In genomic region chr1:247390116-247390791, GRCh38 we compare ENCODE assay signal across 8 cellular contexts. TPM values are rescaled to one million over a fixed set of nuclear protein-coding genes. Genes with fewer than 3 reads are reported as not detected.
DNase-seq lines count a peak whose midpoint lies in the region; ATAC-seq and TF ChIP-seq lines count a peak whose summit lies in the region.

No MANE protein-coding gene starts in this region.

- peak overlapping the region; percentile 80 for H3K27ac Mint-ChIP-seq in CD8-positive, alpha-beta T cell

- no peaks in the 10 kb centered on the region for H3K36me3 Mint-ChIP-seq in CD8-positive, alpha-beta T cell

- H3K4me3 Mint-ChIP-seq in CD8-positive, alpha-beta T cell = peak overlapping the region; percentile 71

- no peaks in the 10 kb centered on the region for H3K36me3 ChIP-seq in CD8-positive, alpha-beta T cell (ENCODE audit: insufficient read depth, low read length)

- intact Hi-C loops in CD8-positive, alpha-beta T cell (cut with DNase I, micrococcal nuclease) = loop anchor here (1.0 to 10.0 kb wide), 6 partner anchors 16 to 288 kb away; partner anchors contain the start of gene ZNF669 (in 1 of the 2)
- intact Hi-C loops in dorsolateral prefrontal cortex (cut with DNase I) = no loop called here

- H3K4me1 ChIP-seq in CD8-positive, alpha-beta T cell (ENCODE audit: insufficient read depth, low read length) = no peaks in the 10 kb centered on the region

- no peaks in the 10 kb centered on the region for H3K9me3 ChIP-seq in CD8-positive, alpha-beta T cell (ENCODE audit: low read length)

- H3K27ac ChIP-seq in CD8-positive, alpha-beta T cell (ENCODE audit: low read depth, low read length) = no peak overlapping the region
- peak overlapping the region in 11 of 59 donors; percentile 14 to 70 (median 36) for H3K27ac ChIP-seq in dorsolateral prefrontal cortex

- no peaks in the 10 kb centered on the region for H3K9me3 Mint-ChIP-seq in CD8-positive, alpha-beta T cell

- H3K4me1 Mint-ChIP-seq in CD8-positive, alpha-beta T cell (ENCODE audit: low read depth) = peaks cover 12% of the 10 kb centered on the region

- no peak overlapping the region for H3K4me3 ChIP-seq in CD8-positive, alpha-beta T cell (ENCODE audit: low read depth, low read length)
- peak overlapping the region in 42 of 59 donors; percentile 4 to 54 (median 32) for H3K4me3 ChIP-seq in dorsolateral prefrontal cortex

- CTCF ChIA-PET in CD8-positive, alpha-beta T cell (lab: Charles Lee) = interaction anchor here (0.6 to 9.5 kb wide), 33 partner anchors 9 to 441 kb away, joined by 3 to 178 read pairs (median 4); partner anchors contain the start of gene NLRP3

- POLR2A ChIA-PET in CD8-positive, alpha-beta T cell (lab: Charles Lee) = interaction anchor here (1.0 to 2.3 kb wide), 5 partner anchors 8 to 98 kb away, joined by 3 to 12 read pairs (median 3); partner anchors contain the start of gene NLRP3

- peak; percentile 69 to 92 (median 77) for DNase-seq in CD8-positive, alpha-beta T cell
- DNase-seq in NCI-H774 (lab: John Stamatoyannopoulos, UW) (peak; percentile 85), dorsolateral prefrontal cortex (peak; percentile 40 to 87 (median 76)), lung microvascular endothelial cell (ENCODE audit: low read depth in 2 of 2) (peak; percentile 52 to 69)
- DNase-seq in activated CD4-positive, alpha-beta T cell treated with anti-CD3 and anti-CD28 coated beads, Interleukin-2, amount 50 U/mL, for 1 hour = peak; percentile 78
- DNase-seq in stimulated activated CD8-positive, alpha-beta memory T cell treated with anti-CD3 and anti-CD28 coated beads, Interleukin-12 subunit alpha, Interleukin-12 subunit beta, amount 100 ng/mL, for 24 hours (ENCODE audit: extremely low read depth) = peak; percentile 59

- TF ChIP-seq CTCF in CD8-positive, alpha-beta T cell (IDR thresholded peaks at IDR 0.05) = peak; percentile 90
- peak; percentile 66 to 91 (median 86) for TF ChIP-seq CTCF in dorsolateral prefrontal cortex (IDR thresholded peaks at IDR 0.05 in 54 of 56, conservative IDR thresholded peaks at IDR 0.05 in 2 of 56; ENCODE audit: low read depth in 1 of 56, partially characterized antibody in 56 of 56)

- H3K27me3 Mint-ChIP-seq in CD8-positive, alpha-beta T cell (ENCODE audit: low read depth) = no peaks in the 10 kb centered on the region

- no peaks in the 10 kb centered on the region for H3K27me3 ChIP-seq in CD8-positive, alpha-beta T cell (ENCODE audit: insufficient read depth, low read length)
- H3K27me3 ChIP-seq in dorsolateral prefrontal cortex = no peaks in the 10 kb centered on the region

- peak; percentile 98 for ATAC-seq in CD8-positive, alpha-beta T cell
- ATAC-seq in GM19467 (IDR thresholded peaks at IDR 0.05; ENCODE audit: unreplicated experiment) (peak; percentile 100), HG03565 (IDR thresholded peaks at IDR 0.05; ENCODE audit: unreplicated experiment) (peak; percentile 100)

RNA-seq across cellular contexts. Expression of gene NLRP3, which starts 25.7 kb away (rescaled TPM):
- total RNA-seq in CD8-positive, alpha-beta T cell = 1 to 10 TPM; 3.7 to 4.1 TPM
- 1 to 10 TPM; 1.7 to 9.7 (median 4.3) TPM for total RNA-seq in dorsolateral prefrontal cortex
- total RNA-seq in lung microvascular endothelial cell = under 0.01 TPM in 2 replicates

RNA-seq across cellular contexts. Expression of gene ZNF496, which starts 58.6 kb away (rescaled TPM):
- total RNA-seq in CD8-positive, alpha-beta T cell = 10 to 100 TPM; 43.4 to 47.2 TPM
- total RNA-seq in dorsolateral prefrontal cortex (10 to 100 TPM; 18.3 to 43.2 (median 27.3) TPM), lung microvascular endothelial cell (15.3 and 26.6 TPM in 2 replicates)

Comparison
In these comparisons a context has a peak if more than half of its experiments do, and no peak if none do; other contexts are left out.
1. intact Hi-C loops: an anchor here in CD8-positive, alpha-beta T cell (1.0 to 10.0 kb wide); none called in dorsolateral prefrontal cortex.